30 cellular contexts compared by ENCODE assay signal in genomic region chr3:141390747-141391146, GRCh38. TPM values are rescaled to one million over a fixed set of nuclear protein-coding genes. Genes with fewer than 3 reads are reported as not detected.
DNase-seq lines count a peak whose midpoint lies in the region; ATAC-seq, FAIRE-seq and TF ChIP-seq lines count a peak whose summit lies in the region.
"Had no signal": no experiment of that assay in that cellular context is flagged by ENCODE, and none has a peak within 500 bp of the region (broad histone marks: within the 10 kb centered on the region; RNA-seq: fewer than 3 reads in every experiment).

No MANE protein-coding gene starts in this region.

- ATAC-seq in HepG2 = no peak
- no peak for ATAC-seq in right lobe of liver
- ATAC-seq in activated CD4-positive, CD25-positive, alpha-beta regulatory T cell treated with anti-CD3 and anti-CD28 coated beads, Interleukin-2, amount 50 U/mL, for 24 hours = no peak
- ATAC-seq: naive thymus-derived CD4-positive, alpha-beta T cell had no signal

- TF ChIP-seq EP300 in HepG2 (IDR thresholded peaks at IDR 0.05; ENCODE audit: low read depth in 2 of 2, low read length in 2 of 2) (no peak), HepG2 (CRISPR knock-in tag; IDR thresholded peaks at IDR 0.05; ENCODE audit: borderline replicate concordance) (no peak)

- H3K4me2 ChIP-seq in HepG2 (ENCODE audit: low read depth, low read length) = no peak overlapping the region
- H3K4me2 ChIP-seq: BLaER1 treated with 17β-estradiol and CSF1 and Interleukin-3, amounts not matched to agents 10 nM and 100 nM had no signal

- H3K9me3 Mint-ChIP-seq in glutamatergic neuron (ENCODE audit: unreplicated experiment) = peaks cover 4% of the 10 kb centered on the region

- DNase-seq in HepG2 (ENCODE audit: low spot score) (no peak), right lobe of liver (no peak), SK-N-MC (ENCODE audit: low read depth, low spot score) (no peak), glutamatergic neuron (no peak), GM19238 (ENCODE audit: insufficient read length, low spot score) (no peak), SKM-1 (lab: John Stamatoyannopoulos, UW; ENCODE audit: unreplicated experiment) (no peak), iPS-NIHi11 (ENCODE audit: low spot score) (no peak)
- DNase-seq: ACHN; activated CD4-positive, alpha-beta T cell treated with anti-CD3 and anti-CD28 coated beads for 4 hours; activated naive CD4-positive, alpha-beta T cell treated with Interleukin-2 at 50 U/mL for 16 hours; activated T-cell treated with anti-CD3 and anti-CD28 coated beads, Interleukin-2, amount 50 U/mL, for 48 hours; amniotic stem cell; COR-L47; DMS79; effector memory CD4-positive, alpha-beta T cell; GDM1; midbrain; naive thymus-derived CD4-positive, alpha-beta T cell; NCI-H1048; NCI-H1694; NCI-H526; small intestine had no signal

- TF ChIP-seq CTCF in HepG2 (CRISPR knock-in tag; IDR thresholded peaks at IDR 0.05) (no peak), right lobe of liver (IDR thresholded peaks at IDR 0.05) (no peak), glutamatergic neuron (IDR thresholded peaks at IDR 0.05; ENCODE audit: partially characterized antibody, unreplicated experiment) (no peak)

- CTCF ChIA-PET in HepG2 (lab: Yijun Ruan, JAX; ENCODE audit: low intra/inter-chr PET ratio, low total read pairs) = no interaction called here

- no peaks in the 10 kb centered on the region for H3K79me2 ChIP-seq in HepG2 (ENCODE audit: insufficient read depth, low read length)

- in situ Hi-C loops in HepG2 (cut with HindIII; ENCODE audit: extremely low pct_ligation_motif_present, low pct_unique_long_range_greater_than_20kb) = no loop called here

- peaks cover 33% of the 10 kb centered on the region for H3K4me1 Mint-ChIP-seq in glutamatergic neuron (ENCODE audit: low read depth, unreplicated experiment)

- H3K4me1 ChIP-seq in HepG2 (ENCODE audit: insufficient read depth, low read length) (peaks cover 58% of the 10 kb centered on the region), right lobe of liver (peaks cover 0 to 25% (median 0%) of the 10 kb centered on the region in 4 donors)

- FAIRE-seq in HepG2 (lab: Jason Lieb, UNC) = no peak
- FAIRE-seq: bronchial epithelial cell, colon, keratinocyte, small intestine had no signal

- H3K27me3 ChIP-seq in HepG2 (ENCODE audit: control insufficient read depth in 1 of 2, insufficient read depth in 2 of 2, low read length in 2 of 2) = no peaks in the 10 kb centered on the region
- no peaks in the 10 kb centered on the region for H3K27me3 ChIP-seq in right lobe of liver
- H3K27me3 ChIP-seq: BLaER1 treated with 17β-estradiol and CSF1 and Interleukin-3, amounts not matched to agents 10 nM and 100 nM; SJSA1; tibial nerve had no signal

- H3K4me3 ChIP-seq in HepG2 (replicated peaks in 1 of 3; ENCODE audit: insufficient read depth in 1 of 3, low read depth in 2 of 3, low read length in 3 of 3) (no peak overlapping the region), right lobe of liver (no peak overlapping the region), SK-N-MC (0 out of 2 replicates have a peak overlapping the region, but pooled peaks have one; percentile 4)
- H3K4me3 ChIP-seq: BLaER1 treated with 17β-estradiol and CSF1 and Interleukin-3, amounts not matched to agents 10 nM and 100 nM; SJSA1; tibial nerve had no signal

- H3K9ac ChIP-seq in HepG2 (ENCODE audit: insufficient read depth, low read depth, low read length) = no peak overlapping the region
- no peak overlapping the region for H3K9ac ChIP-seq in SK-N-MC (ENCODE audit: insufficient read length)
- H3K9ac ChIP-seq: BLaER1 treated with 17β-estradiol and CSF1 and Interleukin-3, amounts not matched to agents 10 nM and 100 nM had no signal

- H4K20me1 ChIP-seq in HepG2 (ENCODE audit: insufficient read depth, low read length) = no peaks in the 10 kb centered on the region
- H4K20me1 ChIP-seq: BLaER1 treated with 17β-estradiol and CSF1 and Interleukin-3, amounts not matched to agents 10 nM and 100 nM had no signal

- WGBS in HepG2 (ENCODE audit: low lambda C conversion rate) = 96% methylated on average over 5 of the region's 5 CpGs
- 94% methylated on average over 5 of the region's 5 CpGs for WGBS in right lobe of liver (ENCODE audit: insufficient coverage, low coverage, low lambda C conversion rate, missing lambda C conversion rate)

- TF ChIP-seq POLR2A in HepG2 (IDR thresholded peaks at IDR 0.05; ENCODE audit: insufficient read depth in 1 of 2, low read depth in 2 of 2, low read length in 2 of 2) (no peak), right lobe of liver (IDR thresholded peaks at IDR 0.05) (no peak)

- intact Hi-C loops in HepG2 (cut with micrococcal nuclease; ENCODE audit: unreplicated experiment) = no loop called here
- intact Hi-C loops in right lobe of liver (cut with DNase I) = no loop called here

- no peak for TF ChIP-seq RAD21 in HepG2 (CRISPR knock-in tag; IDR thresholded peaks at IDR 0.05)

- POLR2A ChIA-PET in HepG2 (lab: Yijun Ruan, JAX) = interaction anchor here (0.7 to 0.9 kb wide), 2 partner anchors 10 to 79 kb away, joined by 3 read pairs; no protein-coding TSS in a partner anchor

- H3K9me3 ChIP-seq in HepG2 (ENCODE audit: low read length) (no peaks in the 10 kb centered on the region), right lobe of liver (no peaks in the 10 kb centered on the region), SK-N-MC (ENCODE audit: low read depth, low read length) (peaks cover 8% of the 10 kb centered on the region; the same call in 1 of the 2 replicates)
- H3K9me3 ChIP-seq: SJSA1, tibial nerve had no signal

- peak overlapping the region; percentile 12 for H3K27ac Mint-ChIP-seq in glutamatergic neuron (ENCODE audit: unreplicated experiment)

- peaks cover 3% of the 10 kb centered on the region for H3K36me3 Mint-ChIP-seq in glutamatergic neuron (ENCODE audit: unreplicated experiment)
- H3K36me3 Mint-ChIP-seq: naive thymus-derived CD4-positive, alpha-beta T cell had no signal

- H3K4me3 Mint-ChIP-seq in glutamatergic neuron (ENCODE audit: unreplicated experiment) = no peak overlapping the region

- no TSS peak for BruUV-seq in HepG2 (replicated peaks; lab: Mats Ljungman, UMichigan)

- no peak overlapping the region for H2AFZ ChIP-seq in HepG2 (ENCODE audit: low read length)

- peaks cover 2% of the 10 kb centered on the region for H3K27me3 Mint-ChIP-seq in glutamatergic neuron (ENCODE audit: unreplicated experiment)

- H3K36me3 ChIP-seq in HepG2 (replicated peaks in 1 of 2; ENCODE audit: control insufficient read depth in 1 of 2, insufficient read depth in 2 of 2, low read length in 2 of 2) (peaks cover 5 to 12% of the 10 kb centered on the region in 2 experiments), right lobe of liver (no peaks in the 10 kb centered on the region), SK-N-MC (ENCODE audit: insufficient read depth, low read length) (peaks cover 15% of the 10 kb centered on the region)
- H3K36me3 ChIP-seq: BLaER1 treated with 17β-estradiol and CSF1 and Interleukin-3, amounts not matched to agents 10 nM and 100 nM had no signal

- H3K27ac ChIP-seq in HepG2 (ENCODE audit: extremely low read length, insufficient read depth, low read length) (no peak overlapping the region), right lobe of liver (no peak overlapping the region), SK-N-MC (peak overlapping the region; percentile 34; the same call in 1 of the 2 replicates)
- H3K27ac ChIP-seq: BLaER1 treated with 17β-estradiol and CSF1 and Interleukin-3, amounts not matched to agents 10 nM and 100 nM; HL-60; SJSA1; tibial nerve had no signal

TF ChIP-seq in HepG2, 621 proteins besides CTCF, POLR2A, EP300 and RAD21:
- no peak for TF ChIP-seq HMGA1 (CRISPR knock-in tag; conservative IDR thresholded peaks at IDR 0.05)
- peak; percentile 77 for TF ChIP-seq ZNF121 (CRISPR knock-in tag; IDR thresholded peaks at IDR 0.05)

RNA-seq across cellular contexts. Expression of gene ZBTB38, which starts 22.4 kb away (rescaled TPM):
- total RNA-seq in HepG2 (2016; rRNA removed; fragmentation: Illumina TruSeq; extraction: Trizol) (51.7 and 77.9 TPM in 2 replicates), right lobe of liver (10 to 100 TPM; 29.4 to 75.2 (median 36.6) TPM), glutamatergic neuron (ENCODE audit: unreplicated experiment) (9.3 TPM)
- total RNA-seq in HepG2 (2016; cell fraction: cytosol; rRNA removed; fragmentation: Illumina TruSeq; extraction: Trizol; ENCODE audit: low read depth) = 8.0 and 8.8 TPM in 2 replicates
- 47.2 and 73.5 TPM in 2 replicates for total RNA-seq in HepG2 (2016; cell fraction: insoluble cytoplasmic fraction; rRNA removed; fragmentation: Illumina TruSeq; extraction: Trizol)
- total RNA-seq in HepG2 (2016; cell fraction: membrane; rRNA removed; fragmentation: Illumina TruSeq; extraction: Trizol) = 24.0 and 25.0 TPM in 2 replicates
- total RNA-seq in HepG2 (2016; cell fraction: nucleus; rRNA removed; fragmentation: Illumina TruSeq; extraction: Trizol) = 50.9 and 56.2 TPM in 2 replicates
- polyA plus RNA-seq in HepG2 (2011; rRNA removed) = 20.4 and 26.8 TPM in 2 replicates
- polyA plus RNA-seq in HepG2 (2011; cell fraction: cytosol; rRNA removed) = 14.8 and 18.8 TPM in 2 replicates
- polyA plus RNA-seq in HepG2 (2011; cell fraction: nucleus; rRNA removed) = 26.0 and 30.5 TPM in 2 replicates
- 30.3 and 41.4 TPM in 2 replicates for polyA plus RNA-seq in HepG2 (2012)
- 0.80 and 1.00 TPM in 2 replicates for polyA plus RNA-seq in HepG2 (2016; cell fraction: cytosol; fragmentation: Illumina TruSeq; extraction: Trizol; ENCODE audit: low read depth)
- 32.5 and 33.4 TPM in 2 replicates for polyA plus RNA-seq in HepG2 (2016; cell fraction: insoluble cytoplasmic fraction; fragmentation: Illumina TruSeq; extraction: Trizol; ENCODE audit: low read depth)
- polyA plus RNA-seq in HepG2 (2016; cell fraction: membrane; fragmentation: Illumina TruSeq; extraction: Trizol; ENCODE audit: low read depth) = 2.7 and 3.4 TPM in 2 replicates
- polyA plus RNA-seq in HepG2 (2016; cell fraction: nucleus; fragmentation: Illumina TruSeq; extraction: Trizol; ENCODE audit: insufficient read depth, low read depth) = 35.8 and 35.9 TPM in 2 replicates
- 48.8 and 66.3 TPM in 2 replicates for polyA minus RNA-seq in HepG2 (2011; rRNA and poly(A)+ RNA removed; ENCODE audit: low replicate concordance)
- polyA minus RNA-seq in HepG2 (2011; cell fraction: cytosol; rRNA and poly(A)+ RNA removed) = 52.1 and 52.3 TPM in 2 replicates
- polyA minus RNA-seq in HepG2 (2011; cell fraction: nucleus; rRNA and poly(A)+ RNA removed) = 130 and 149 TPM in 2 replicates
